9 cellular contexts compared by ENCODE assay signal in genomic region chr2:219484343-219485200, GRCh38. TPM values are rescaled to one million over a fixed set of nuclear protein-coding genes. Genes with fewer than 3 reads are reported as not detected.
DNase-seq lines count a peak whose midpoint lies in the region; ATAC-seq and TF ChIP-seq lines count a peak whose summit lies in the region.
"Had no signal": no experiment of that assay in that cellular context is flagged by ENCODE, and none has a peak within 500 bp of the region (broad histone marks: within the 10 kb centered on the region; RNA-seq: fewer than 3 reads in every experiment).

No MANE protein-coding gene starts in this region.

- peaks cover 53% of the 10 kb centered on the region for H3K27me3 ChIP-seq in CD4-positive, alpha-beta T cell (ENCODE audit: control insufficient read depth, insufficient read depth, low read length)
- peaks cover 51% of the 10 kb centered on the region for H3K27me3 ChIP-seq in foreskin keratinocyte
- H3K27me3 ChIP-seq in neural progenitor cell, result peaks cover 71% of the 10 kb centered on the region
- H3K27me3 ChIP-seq in BE2C, result no peaks in the 10 kb centered on the region

- no peaks in the 10 kb centered on the region for H3K9me3 ChIP-seq in CD4-positive, alpha-beta T cell (ENCODE audit: control insufficient read depth, low read length)
- H3K9me3 ChIP-seq in neural progenitor cell (ENCODE audit: low read depth) (no peaks in the 10 kb centered on the region), BE2C (no peaks in the 10 kb centered on the region)

- no peak overlapping the region for H3K27ac ChIP-seq in CD4-positive, alpha-beta T cell (ENCODE audit: low read depth, low read length)
- no peak overlapping the region for H3K27ac ChIP-seq in foreskin keratinocyte
- no peak overlapping the region for H3K27ac ChIP-seq in neural progenitor cell

- H3K4me1 ChIP-seq in foreskin keratinocyte (no peaks in the 10 kb centered on the region), neural progenitor cell (peaks cover 27% of the 10 kb centered on the region), BE2C (no peaks in the 10 kb centered on the region)

- H3K4me1 Mint-ChIP-seq in CD4-positive, alpha-beta T cell (ENCODE audit: low read depth), result peaks cover 6% of the 10 kb centered on the region
- H3K4me1 Mint-ChIP-seq in neural progenitor cell, result peaks cover 31% of the 10 kb centered on the region

- peaks cover 63% of the 10 kb centered on the region for H3K27me3 Mint-ChIP-seq in CD4-positive, alpha-beta T cell
- H3K27me3 Mint-ChIP-seq in neural progenitor cell (ENCODE audit: insufficient read depth, low read depth), result peaks cover 37% of the 10 kb centered on the region

- no peak overlapping the region for H3K27ac Mint-ChIP-seq in CD4-positive, alpha-beta T cell
- H3K27ac Mint-ChIP-seq in neural progenitor cell, result no peak overlapping the region

- peaks cover 41% of the 10 kb centered on the region for H4K20me1 ChIP-seq in neural progenitor cell (ENCODE audit: low read depth)

- H3K4me3 ChIP-seq in neural progenitor cell (peak overlapping the region; percentile 35), BE2C (ENCODE audit: low read depth, low read length) (no peak overlapping the region)

- no peak overlapping the region for H2AFZ ChIP-seq in neural progenitor cell (replicated peaks)

- ATAC-seq in CD4-positive, alpha-beta T cell (ENCODE audit: poor library complexity), result peak; percentile 54
- peak; percentile 6 for ATAC-seq in foreskin keratinocyte
- no peak for ATAC-seq in HG03135 (IDR thresholded peaks at IDR 0.05; ENCODE audit: unreplicated experiment)
- ATAC-seq in HG02759 (IDR thresholded peaks at IDR 0.05; ENCODE audit: unreplicated experiment), result no peak
- no peak for ATAC-seq in GM21619 (IDR thresholded peaks at IDR 0.05; ENCODE audit: unreplicated experiment)

- H3K36me3 ChIP-seq in neural progenitor cell, result no peaks in the 10 kb centered on the region
- H3K36me3 ChIP-seq in BE2C, result peaks cover 6% of the 10 kb centered on the region

- POLR2A ChIA-PET in CD4-positive, alpha-beta T cell (lab: Charles Lee), result interaction anchor here (0.6 kb wide), 1 partner anchor 11 kb away, joined by 3 read pairs; a partner anchor contains a TSS

- H3K36me3 Mint-ChIP-seq in CD4-positive, alpha-beta T cell (ENCODE audit: low read depth), result no peaks in the 10 kb centered on the region
- H3K36me3 Mint-ChIP-seq in neural progenitor cell, result peaks cover 3% of the 10 kb centered on the region

- H3K4me2 ChIP-seq in neural progenitor cell, result peak overlapping the region; percentile 87

- H3K4me3 Mint-ChIP-seq in CD4-positive, alpha-beta T cell, result peak overlapping the region; percentile 27
- H3K4me3 Mint-ChIP-seq in neural progenitor cell, result peak overlapping the region; percentile 62

- CTCF ChIA-PET in CD4-positive, alpha-beta T cell (lab: Charles Lee), result interaction anchor here (1.0 kb wide), 1 partner anchor 45 kb away, joined by 3 read pairs; no protein-coding TSS in a partner anchor

- H3K79me2 ChIP-seq in neural progenitor cell (ENCODE audit: low read depth), result no peaks in the 10 kb centered on the region

- no peak overlapping the region for H3K9ac ChIP-seq in neural progenitor cell

- no peak for TF ChIP-seq CTCF in CD4-positive, alpha-beta T cell (IDR thresholded peaks at IDR 0.05)
- TF ChIP-seq CTCF in foreskin keratinocyte (conservative IDR thresholded peaks at IDR 0.05) (no peak), neural progenitor cell (IDR thresholded peaks at IDR 0.05) (no peak), BE2C (IDR thresholded peaks at IDR 0.05; ENCODE audit: low read depth, low read length) (no peak)

- DNase-seq in CD4-positive, alpha-beta T cell, result no peak
- DNase-seq in NCI-H69 (lab: John Stamatoyannopoulos, UW) (peak; percentile 33), foreskin keratinocyte (no peak), neural progenitor cell (ENCODE audit: low spot score) (peak; percentile 63), BE2C (no peak)
- DNase-seq: COR-L47 had no signal

- intact Hi-C loops in CD4-positive, alpha-beta T cell (cut with DNase I, micrococcal nuclease), result no loop called here

- H3K9me3 Mint-ChIP-seq in CD4-positive, alpha-beta T cell, result no peaks in the 10 kb centered on the region
- H3K9me3 Mint-ChIP-seq in neural progenitor cell, result no peaks in the 10 kb centered on the region

- H3F3A ChIP-seq in neural progenitor cell (ENCODE audit: low read depth), result peaks cover 18% of the 10 kb centered on the region

RNA-seq across cellular contexts. Expression of gene GMPPA, which starts 14.1 kb away (rescaled TPM):
- 10 to 100 TPM; 13.3 to 14.4 TPM for total RNA-seq in CD4-positive, alpha-beta T cell
- total RNA-seq in foreskin keratinocyte, result 55.4 and 62.6 TPM in 2 replicates
- polyA plus RNA-seq in foreskin keratinocyte, result 64.7 and 74.8 TPM in 2 replicates
- 23.8 and 49.3 TPM in 2 replicates for total RNA-seq in neural progenitor cell (ENCODE audit: low replicate concordance)
- 93.8 TPM for polyA plus RNA-seq in BE2C (2012; ENCODE audit: insufficient read depth, insufficient read length, low read depth)

RNA-seq across cellular contexts. Expression of gene ASIC4, which starts 29.7 kb away (rescaled TPM):
- under 1 TPM; 0.08 to 0.17 TPM for total RNA-seq in CD4-positive, alpha-beta T cell
- total RNA-seq in foreskin keratinocyte (not detected in 2 replicates), neural progenitor cell (ENCODE audit: low replicate concordance) (0.26 and 2.4 TPM in 2 replicates)
- polyA plus RNA-seq in foreskin keratinocyte, result not detected in 2 replicates
- 116 TPM for polyA plus RNA-seq in BE2C (2012; ENCODE audit: insufficient read depth, insufficient read length, low read depth)

RNA-seq across cellular contexts. Expression of gene SPEG, which starts 49.9 kb away (rescaled TPM):
- total RNA-seq in CD4-positive, alpha-beta T cell, result 10 to 100 TPM; 15.3 to 17.7 TPM
- total RNA-seq in foreskin keratinocyte (24.9 and 32.6 TPM in 2 replicates), neural progenitor cell (ENCODE audit: low replicate concordance) (5.6 and 18.4 TPM in 2 replicates)
- 27.4 and 28.7 TPM in 2 replicates for polyA plus RNA-seq in foreskin keratinocyte
- 269 TPM for polyA plus RNA-seq in BE2C (2012; ENCODE audit: insufficient read depth, insufficient read length, low read depth)

RNA-seq across cellular contexts. Expression of gene CHPF, which starts 59.0 kb away (rescaled TPM):
- 1 to 10 TPM; 6.5 to 7.1 TPM for total RNA-seq in CD4-positive, alpha-beta T cell
- 93.1 and 105 TPM in 2 replicates for total RNA-seq in foreskin keratinocyte
- 117 and 130 TPM in 2 replicates for polyA plus RNA-seq in foreskin keratinocyte
- total RNA-seq in neural progenitor cell (ENCODE audit: low replicate concordance), result 6.7 and 27.7 TPM in 2 replicates
- polyA plus RNA-seq in BE2C (2012; ENCODE audit: insufficient read depth, insufficient read length, low read depth), result 304 TPM

RNA-seq across cellular contexts. Expression of gene TMEM198, which starts 59.3 kb away (rescaled TPM):
- total RNA-seq in CD4-positive, alpha-beta T cell, result under 1 TPM; 0.47 to 0.91 TPM
- total RNA-seq in foreskin keratinocyte (1.0 and 1.2 TPM in 2 replicates), neural progenitor cell (ENCODE audit: low replicate concordance) (0.79 and 2.3 TPM in 2 replicates)
- polyA plus RNA-seq in foreskin keratinocyte, result 1.2 and 1.3 TPM in 2 replicates
- polyA plus RNA-seq in BE2C (2012; ENCODE audit: insufficient read depth, insufficient read length, low read depth), result 110 TPM

Comparison
In these comparisons a context has a peak if more than half of its experiments do, and no peak if none do; other contexts are left out.
1. ATAC-seq: peak in CD4-positive, alpha-beta T cell (single experiment) and foreskin keratinocyte (single experiment); none in HG03135 (single experiment), HG02759 (single experiment) and GM21619 (single experiment).
2. DNase-seq: peak in NCI-H69 (single experiment) and neural progenitor cell (single experiment); none in CD4-positive, alpha-beta T cell (0 of 10), foreskin keratinocyte (0 of 2) and BE2C (single experiment).